In genomic region chr2:216690451-216691209, GRCh38 we compare ENCODE assay signal across 9 cellular contexts. TPM values are rescaled to one million over a fixed set of nuclear protein-coding genes. Genes with fewer than 3 reads are reported as not detected.
DNase-seq lines count a peak whose midpoint lies in the region; ATAC-seq and TF ChIP-seq lines count a peak whose summit lies in the region.
"Had no signal": no experiment of that assay in that cellular context is flagged by ENCODE, and none has a peak within 500 bp of the region (broad histone marks: within the 10 kb centered on the region; RNA-seq: fewer than 3 reads in every experiment).

No MANE protein-coding gene starts in this region.

- peaks cover 39 to 77% of the 10 kb centered on the region in 2 donors for H3K27me3 Mint-ChIP-seq in T-cell

- POLR2A ChIA-PET in T-cell (lab: Charles Lee): interaction anchor here in 1 of 2 donors (0.9 kb wide), 1 partner anchor 240 kb away, joined by 3 read pairs; no protein-coding TSS in a partner anchor

- peak overlapping the region; percentile 62 to 77 for H3K27ac ChIP-seq in prostate gland
- H3K27ac ChIP-seq in WERI-Rb-1: no peak overlapping the region

- H3K4me3 Mint-ChIP-seq in T-cell: peak overlapping the region; percentile 14 to 89 (median 49)

- H3K27ac Mint-ChIP-seq in T-cell: no peak overlapping the region
- H3K27ac Mint-ChIP-seq: activated CD4-positive, alpha-beta T cell treated with anti-CD3 and anti-CD28 coated beads, Interleukin-2, amount 10 ng/mL, durations not matched to agents 7 days and 5 days had no signal

- H3K9me3 ChIP-seq in prostate gland: no peaks in the 10 kb centered on the region
- no peaks in the 10 kb centered on the region for H3K9me3 ChIP-seq in WERI-Rb-1 (ENCODE audit: severe bottlenecking)

- peaks cover 28 to 35% (median 34%) of the 10 kb centered on the region in 3 donors for H3K4me1 Mint-ChIP-seq in T-cell

- ATAC-seq in T-cell (replicated peaks in 1 of 4) (no peak), HG02610 (IDR thresholded peaks at IDR 0.05; ENCODE audit: unreplicated experiment) (no peak)

- CTCF ChIA-PET in T-cell (lab: Charles Lee): interaction anchor here in 1 of 2 donors (0.6 kb wide), 1 partner anchor 1066 kb away, joined by 3 read pairs; no protein-coding TSS in a partner anchor

- H3K36me3 ChIP-seq in prostate gland: no peaks in the 10 kb centered on the region
- H3K36me3 ChIP-seq in WERI-Rb-1: no peaks in the 10 kb centered on the region

- H3K4me3 ChIP-seq in foreskin fibroblast (ENCODE audit: low read depth in 1 of 2, low read length in 2 of 2): peak overlapping the region; percentile 55 to 72
- peak overlapping the region in 1 of 2 donors; percentile 48 for H3K4me3 ChIP-seq in prostate gland
- no peak overlapping the region for H3K4me3 ChIP-seq in WERI-Rb-1 (ENCODE audit: low read depth, low read length)

- H3K36me3 Mint-ChIP-seq in T-cell: no peaks in the 10 kb centered on the region

- intact Hi-C loops in prostate gland (cut with DNase I): no loop called here

- no peak for TF ChIP-seq POLR2A in prostate gland (IDR thresholded peaks at IDR 0.05)

- TF ChIP-seq CTCF in foreskin fibroblast (IDR thresholded peaks at IDR 0.05; ENCODE audit: low read depth, low read length) (no peak), prostate gland (IDR thresholded peaks at IDR 0.05) (no peak), WERI-Rb-1 (IDR thresholded peaks at IDR 0.05; ENCODE audit: low read depth, low read length) (no peak)

- DNase-seq in EL (peak; percentile 45), T-cell (no peak), foreskin fibroblast (peak in 1 of 2 donors; percentile 47), prostate gland (ENCODE audit: low spot score) (no peak), WERI-Rb-1 (no peak), A172 (ENCODE audit: low spot score) (no peak), dermis blood vessel endothelial cell (no peak)

- H3K27me3 ChIP-seq in prostate gland (replicated peaks; ENCODE audit: insufficient read depth): no peaks in the 10 kb centered on the region
- no peaks in the 10 kb centered on the region for H3K27me3 ChIP-seq in WERI-Rb-1 (ENCODE audit: insufficient read depth, low read depth, severe bottlenecking)

- H3K9me3 Mint-ChIP-seq in T-cell: no peaks in the 10 kb centered on the region
- H3K9me3 Mint-ChIP-seq: activated CD4-positive, alpha-beta T cell treated with anti-CD3 and anti-CD28 coated beads, Interleukin-2, amount 10 ng/mL, durations not matched to agents 7 days and 5 days had no signal

- peaks cover 9% of the 10 kb centered on the region for H3K4me1 ChIP-seq in prostate gland (replicated peaks)

- 11% methylated on average over 17 of the region's 17 CpGs for WGBS in prostate gland

RNA-seq across cellular contexts. Expression of gene IGFBP5, which starts 4.7 kb away (rescaled TPM):
- total RNA-seq in T-cell: 1 to 10 TPM in 3 of 5 donors, not detected in 2; 3.3 to 6.6 (median 4.1) TPM
- total RNA-seq in prostate gland: 100 to 1,000 TPM; 162 to 319 TPM
- total RNA-seq in A172 (2014; rRNA removed; shearing (Covaris generic)): 4.2 and 4.4 TPM in 2 replicates
- total RNA-seq in dermis blood vessel endothelial cell: 0.65 and 6.1 TPM in 2 replicates
- total RNA-seq: activated CD4-positive, alpha-beta T cell treated with anti-CD3 and anti-CD28 coated beads, Interleukin-2, amount 10 ng/mL, durations not matched to agents 7 days and 5 days had no signal

RNA-seq across cellular contexts. Expression of gene IGFBP2, which starts 57.4 kb away (rescaled TPM):
- total RNA-seq in T-cell: 1 to 10 TPM in 2 of 5 donors, under 1 TPM in 1, not detected in 2; 0.46 to 2.1 (median 1.8) TPM
- 100 to 1,000 TPM; 152 to 250 TPM for total RNA-seq in prostate gland
- total RNA-seq in A172 (2014; rRNA removed; shearing (Covaris generic)): 42.8 and 56.6 TPM in 2 replicates
- 159 and 263 TPM in 2 replicates for total RNA-seq in dermis blood vessel endothelial cell

Comparison
In these comparisons a context has a peak if more than half of its experiments do, and no peak if none do; other contexts are left out.
1. RNA of gene IGFBP5, which starts 4.7 kb away (total RNA-seq): 162 to 319 TPM in prostate gland; 0.65 to 6.1 TPM in dermis blood vessel endothelial cell, 4.2 to 4.4 TPM in A172 and 3.3 to 6.6 TPM in T-cell; every median in the first group is over 10 times any median in the second.
2. RNA of gene IGFBP2, which starts 57.4 kb away (total RNA-seq): 159 to 263 TPM in dermis blood vessel endothelial cell, 152 to 250 TPM in prostate gland and 42.8 to 56.6 TPM in A172; 0.46 to 2.1 TPM in T-cell; every median in the first group is over 10 times any median in the second.